Comparison of ENCODE assay signal across 1 cellular context in genomic region chrX:101219116-101219839, GRCh38.
TF ChIP-seq lines count a peak whose summit lies in the region.

TSS of gene DRP2 (plus strand) at chrX:101219786. CDS start at chrX:101231648, 11,862 bp downstream.

TF ChIP-seq in GM23338, 12 proteins besides CTCF, POLR2A, EP300 and RAD21:
- TF ChIP-seq ZNF462 (CRISPR knock-in tag; IDR thresholded peaks at IDR 0.05) (no peak), EZH2 (IDR thresholded peaks at IDR 0.05; ENCODE audit: low read depth, unreplicated experiment) (no peak), JUNB (IDR thresholded peaks at IDR 0.05; ENCODE audit: unreplicated experiment) (no peak), STAT1 (IDR thresholded peaks at IDR 0.05; ENCODE audit: unreplicated experiment) (no peak), ZNF331 (CRISPR knock-in tag; IDR thresholded peaks at IDR 0.05; ENCODE audit: low read depth) (no peak), NANOG (IDR thresholded peaks at IDR 0.05; ENCODE audit: borderline replicate concordance) (no peak), EZH2phosphoT487 (IDR thresholded peaks at IDR 0.05; ENCODE audit: unreplicated experiment) (no peak), CREB1 (CRISPR knock-in tag; IDR thresholded peaks at IDR 0.05; ENCODE audit: low read depth) (no peak), ZNF114 (CRISPR knock-in tag; IDR thresholded peaks at IDR 0.05) (no peak), POLR2AphosphoS5 (IDR thresholded peaks at IDR 0.05; ENCODE audit: low read depth) (no peak)
- TF ChIP-seq, protein P1, sequence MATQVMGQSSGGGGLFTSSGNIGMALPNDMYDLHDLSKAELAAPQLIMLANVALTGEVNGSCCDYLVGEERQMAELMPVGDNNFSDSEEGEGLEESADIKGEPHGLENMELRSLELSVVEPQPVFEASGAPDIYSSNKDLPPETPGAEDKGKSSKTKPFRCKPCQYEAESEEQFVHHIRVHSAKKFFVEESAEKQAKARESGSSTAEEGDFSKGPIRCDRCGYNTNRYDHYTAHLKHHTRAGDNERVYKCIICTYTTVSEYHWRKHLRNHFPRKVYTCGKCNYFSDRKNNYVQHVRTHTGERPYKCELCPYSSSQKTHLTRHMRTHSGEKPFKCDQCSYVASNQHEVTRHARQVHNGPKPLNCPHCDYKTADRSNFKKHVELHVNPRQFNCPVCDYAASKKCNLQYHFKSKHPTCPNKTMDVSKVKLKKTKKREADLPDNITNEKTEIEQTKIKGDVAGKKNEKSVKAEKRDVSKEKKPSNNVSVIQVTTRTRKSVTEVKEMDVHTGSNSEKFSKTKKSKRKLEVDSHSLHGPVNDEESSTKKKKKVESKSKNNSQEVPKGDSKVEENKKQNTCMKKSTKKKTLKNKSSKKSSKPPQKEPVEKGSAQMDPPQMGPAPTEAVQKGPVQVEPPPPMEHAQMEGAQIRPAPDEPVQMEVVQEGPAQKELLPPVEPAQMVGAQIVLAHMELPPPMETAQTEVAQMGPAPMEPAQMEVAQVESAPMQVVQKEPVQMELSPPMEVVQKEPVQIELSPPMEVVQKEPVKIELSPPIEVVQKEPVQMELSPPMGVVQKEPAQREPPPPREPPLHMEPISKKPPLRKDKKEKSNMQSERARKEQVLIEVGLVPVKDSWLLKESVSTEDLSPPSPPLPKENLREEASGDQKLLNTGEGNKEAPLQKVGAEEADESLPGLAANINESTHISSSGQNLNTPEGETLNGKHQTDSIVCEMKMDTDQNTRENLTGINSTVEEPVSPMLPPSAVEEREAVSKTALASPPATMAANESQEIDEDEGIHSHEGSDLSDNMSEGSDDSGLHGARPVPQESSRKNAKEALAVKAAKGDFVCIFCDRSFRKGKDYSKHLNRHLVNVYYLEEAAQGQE (IDR thresholded peaks at IDR 0.05; ENCODE audit: unreplicated experiment) = no peak
- TF ChIP-seq, protein P2, sequence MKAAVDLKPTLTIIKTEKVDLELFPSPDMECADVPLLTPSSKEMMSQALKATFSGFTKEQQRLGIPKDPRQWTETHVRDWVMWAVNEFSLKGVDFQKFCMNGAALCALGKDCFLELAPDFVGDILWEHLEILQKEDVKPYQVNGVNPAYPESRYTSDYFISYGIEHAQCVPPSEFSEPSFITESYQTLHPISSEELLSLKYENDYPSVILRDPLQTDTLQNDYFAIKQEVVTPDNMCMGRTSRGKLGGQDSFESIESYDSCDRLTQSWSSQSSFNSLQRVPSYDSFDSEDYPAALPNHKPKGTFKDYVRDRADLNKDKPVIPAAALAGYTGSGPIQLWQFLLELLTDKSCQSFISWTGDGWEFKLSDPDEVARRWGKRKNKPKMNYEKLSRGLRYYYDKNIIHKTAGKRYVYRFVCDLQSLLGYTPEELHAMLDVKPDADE (IDR thresholded peaks at IDR 0.05) = no peak
